Comparison of ENCODE assay signal across 9 cellular contexts in the genomic region with DNA sequence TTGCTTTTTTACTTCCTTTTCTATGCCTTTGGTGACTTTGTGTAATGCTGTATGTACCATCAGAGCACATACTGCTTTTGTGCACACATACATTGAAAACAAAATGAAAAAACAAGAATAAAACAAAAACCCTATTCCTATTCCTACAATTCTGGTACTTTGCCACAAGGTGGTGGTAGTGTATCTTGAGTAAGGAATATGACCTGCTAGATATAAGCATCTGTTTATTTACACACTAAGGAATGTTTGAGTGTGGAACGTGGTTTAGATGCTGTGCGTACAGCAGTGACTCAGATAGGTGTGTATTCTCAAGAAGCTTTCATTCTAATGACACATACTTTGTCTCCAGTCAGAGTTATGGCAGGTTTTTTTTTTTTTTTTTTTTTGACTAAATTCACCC.
A peak's percentile ranks its signal among the peaks of the same experiment; 100 is the strongest.
DNase-seq lines count a peak whose midpoint lies in the region; ATAC-seq and TF ChIP-seq lines count a peak whose summit lies in the region.
"Had no signal": no experiment of that assay in that cellular context is flagged by ENCODE, and none has a peak within 500 bp of the region (broad histone marks: within the 10 kb centered on the region; RNA-seq: fewer than 3 reads in every experiment).

No MANE protein-coding gene starts in this region.

- H3K27ac ChIP-seq in right lobe of liver (peak overlapping the region in 1 of 3 donors; percentile 74), ascending aorta (no peak overlapping the region)

- DNase-seq in DMS 273 (lab: John Stamatoyannopoulos, UW; ENCODE audit: unreplicated experiment): peak; percentile 54
- DNase-seq in HEK293T (ENCODE audit: extremely low spot score): no peak
- DNase-seq in activated CD4-positive, alpha-beta T cell treated with anti-CD3 and anti-CD28 coated beads, Interleukin-2, amount 10 ng/mL, durations not matched to agents 24 days and 14 days: peak; percentile 65
- no peak for DNase-seq in right lobe of liver
- no peak for DNase-seq in Ammon's horn (ENCODE audit: low spot score)
- DNase-seq in ascending aorta (ENCODE audit: low spot score in 2 of 2): no peak

- H3K9me3 Mint-ChIP-seq in activated CD4-positive, alpha-beta T cell treated with anti-CD3 and anti-CD28 coated beads, Interleukin-2, amount 10 ng/mL, durations not matched to agents 24 days and 14 days: peaks cover 3% of the 10 kb centered on the region

- ATAC-seq in right lobe of liver: peak; percentile 45 to 75 (median 72)
- no peak for ATAC-seq in GM21528 (IDR thresholded peaks at IDR 0.05; ENCODE audit: low FRiP score, unreplicated experiment)
- ATAC-seq in HG03139 (IDR thresholded peaks at IDR 0.05; ENCODE audit: unreplicated experiment): no peak
- ATAC-seq: sciatic nerve had no signal

- H3K4me1 Mint-ChIP-seq in activated CD4-positive, alpha-beta T cell treated with anti-CD3 and anti-CD28 coated beads, Interleukin-2, amount 10 ng/mL, durations not matched to agents 24 days and 14 days: peaks cover 5% of the 10 kb centered on the region

- no peak overlapping the region for H3K4me3 Mint-ChIP-seq in activated CD4-positive, alpha-beta T cell treated with anti-CD3 and anti-CD28 coated beads, Interleukin-2, amount 10 ng/mL, durations not matched to agents 24 days and 14 days

- H3K27me3 ChIP-seq in right lobe of liver (no peaks in the 10 kb centered on the region), ascending aorta (no peaks in the 10 kb centered on the region)

- TF ChIP-seq POLR2A in right lobe of liver (IDR thresholded peaks at IDR 0.05): no peak

- H3K4me3 ChIP-seq in right lobe of liver (no peak overlapping the region), ascending aorta (no peak overlapping the region)

- H3K36me3 ChIP-seq in right lobe of liver: no peaks in the 10 kb centered on the region
- no peaks in the 10 kb centered on the region for H3K36me3 ChIP-seq in ascending aorta

- intact Hi-C loops in activated CD4-positive, alpha-beta T cell treated with anti-CD3 and anti-CD28 coated beads, Interleukin-2, amount 10 ng/mL, durations not matched to agents 24 days and 14 days (cut with micrococcal nuclease): loop anchor here (1.0 to 10.0 kb wide), 10 partner anchors 37 to 1822 kb away; no protein-coding TSS in a partner anchor
- intact Hi-C loops in right lobe of liver (cut with DNase I): no loop called here
- intact Hi-C loops in ascending aorta (cut with DNase I): no loop called here

- peaks cover 1% of the 10 kb centered on the region for H3K36me3 Mint-ChIP-seq in activated CD4-positive, alpha-beta T cell treated with anti-CD3 and anti-CD28 coated beads, Interleukin-2, amount 10 ng/mL, durations not matched to agents 24 days and 14 days (ENCODE audit: low read depth)

- CTCF ChIA-PET in HEK293T (lab: Yijun Ruan, JAX): interaction anchor here (0.6 kb wide), 1 partner anchor 22 kb away, joined by 3 read pairs; no protein-coding TSS in a partner anchor

- POLR2A ChIA-PET in HEK293T (lab: Yijun Ruan, JAX): interaction anchor here (0.6 kb wide), 1 partner anchor 45 kb away, joined by 3 read pairs; no protein-coding TSS in a partner anchor

- H3K4me1 ChIP-seq in right lobe of liver (peaks cover 0 to 10% (median 0%) of the 10 kb centered on the region in 4 donors), ascending aorta (no peaks in the 10 kb centered on the region)

- WGBS in right lobe of liver (ENCODE audit: insufficient coverage, low coverage, low lambda C conversion rate, missing lambda C conversion rate): 42% methylated on average over 2 of the region's 2 CpGs

- TF ChIP-seq CTCF in right lobe of liver (IDR thresholded peaks at IDR 0.05) (peak; percentile 42 to 64 (median 55)), ascending aorta (IDR thresholded peaks at IDR 0.05) (peak in 1 of 3 experiments; percentile 18)

- no peak overlapping the region for H3K27ac Mint-ChIP-seq in activated CD4-positive, alpha-beta T cell treated with anti-CD3 and anti-CD28 coated beads, Interleukin-2, amount 10 ng/mL, durations not matched to agents 24 days and 14 days

- peaks cover 4% of the 10 kb centered on the region for H3K27me3 Mint-ChIP-seq in activated CD4-positive, alpha-beta T cell treated with anti-CD3 and anti-CD28 coated beads, Interleukin-2, amount 10 ng/mL, durations not matched to agents 24 days and 14 days

- H3K9me3 ChIP-seq in right lobe of liver: no peaks in the 10 kb centered on the region
- H3K9me3 ChIP-seq in ascending aorta: peaks cover 0 to 5% of the 10 kb centered on the region in 2 donors

TF ChIP-seq in HEK293T, 16 proteins besides CTCF, POLR2A, EP300 and RAD21:
- TF ChIP-seq L3MBTL2 (conservative IDR thresholded peaks at IDR 0.05) (no peak), ZNF384 (IDR thresholded peaks at IDR 0.05) (0 out of 2 replicates have a peak, but pooled peaks have one; percentile 36), TARDBP (IDR thresholded peaks at IDR 0.05) (no peak), FOXK2 (IDR thresholded peaks at IDR 0.05) (no peak)

Comparison
In these comparisons a context has a peak if more than half of its experiments do, and no peak if none do; other contexts are left out.
1. DNase-seq: peak in DMS 273 (single experiment) and activated CD4-positive, alpha-beta T cell treated with anti-CD3 and anti-CD28 coated beads, Interleukin-2, amount 10 ng/mL, durations not matched to agents 24 days and 14 days (single experiment); none in HEK293T (single experiment), right lobe of liver (0 of 3), Ammon's horn (single experiment) and ascending aorta (0 of 2).
2. ATAC-seq: peak in right lobe of liver (4 of 4); none in GM21528 (single experiment) and HG03139 (single experiment).